ENCODE assay signal across 10 cellular contexts in genomic region chr10:15504101-15504840, GRCh38.
DNase-seq lines count a peak whose midpoint lies in the region; ATAC-seq and TF ChIP-seq lines count a peak whose summit lies in the region.
"Had no signal": no experiment of that assay in that cellular context is flagged by ENCODE, and none has a peak within 500 bp of the region (broad histone marks: within the 10 kb centered on the region; RNA-seq: fewer than 3 reads in every experiment).

No MANE protein-coding gene starts in this region.

- H3K4me1 ChIP-seq in mesodermal cell (ENCODE audit: control insufficient read depth, insufficient read depth, low read length, poor library complexity, severe bottlenecking) (peaks cover 8% of the 10 kb centered on the region), PC-3 (ENCODE audit: insufficient read depth, low read length) (no peaks in the 10 kb centered on the region)

- peaks cover 0 to 4% (median 4%) of the 10 kb centered on the region in 3 donors for H3K4me1 Mint-ChIP-seq in T-cell

- no peak overlapping the region for H2AFZ ChIP-seq in PC-3 (ENCODE audit: low read length)

- no peaks in the 10 kb centered on the region for H4K20me1 ChIP-seq in PC-3 (ENCODE audit: low read length)

- no peak overlapping the region for H3K4me3 Mint-ChIP-seq in T-cell

- BruUV-seq in PC-3 (replicated peaks; lab: Mats Ljungman, UMichigan) = no TSS peak

- 86 to 88% methylated on average over 7 to 9 of the region's 10 CpGs for WGBS in mesodermal cell (ENCODE audit: insufficient coverage in 2 of 2), 2 experiments

- ATAC-seq in GM19372 (IDR thresholded peaks at IDR 0.05; ENCODE audit: low read depth, unreplicated experiment) = peak; percentile 76
- ATAC-seq in PC-3 = no peak
- ATAC-seq in GM21528 (IDR thresholded peaks at IDR 0.05; ENCODE audit: low FRiP score, unreplicated experiment) = no peak
- ATAC-seq in T-cell (replicated peaks in 1 of 4) = no peak

- peaks cover 4% of the 10 kb centered on the region for H3K9me3 ChIP-seq in mesodermal cell (ENCODE audit: control insufficient read depth, low read length)
- H3K9me3 ChIP-seq in PC-3 (ENCODE audit: low read length) = no peaks in the 10 kb centered on the region

- H3K27ac ChIP-seq in mesodermal cell (ENCODE audit: low read depth, low read length, severe bottlenecking) (peak overlapping the region; percentile 67), PC-3 (ENCODE audit: low read length) (no peak overlapping the region)
- H3K27ac ChIP-seq: SK-N-MC had no signal

- H3K27me3 ChIP-seq in PC-3 (ENCODE audit: low read length) = peaks cover 7% of the 10 kb centered on the region; the same call in 1 of the 2 replicates

- no peaks in the 10 kb centered on the region for H3F3A ChIP-seq in PC-3 (ENCODE audit: low read length, unreplicated experiment)

- no peak overlapping the region for H3K27ac Mint-ChIP-seq in T-cell

- POLR2A ChIA-PET in PC-3 (lab: Charles Lee; ENCODE audit: unreplicated experiment) (no interaction called here), T-cell (lab: Charles Lee) (no interaction called here)

- H3K4me3 ChIP-seq in mesodermal cell (ENCODE audit: extremely low read depth, insufficient read depth, low read length, poor library complexity, severe bottlenecking) = no peak overlapping the region
- H3K4me3 ChIP-seq in PC-3 (ENCODE audit: low read length) = no peak overlapping the region
- H3K4me3 ChIP-seq: SK-N-MC had no signal

- DNase-seq in AG20443 (ENCODE audit: low spot score) = peak; percentile 74
- DNase-seq in amniotic stem cell (lab: John Stamatoyannopoulos, UW) = peak; percentile 21
- no peak for DNase-seq in stimulated activated CD4-positive, alpha-beta T cell treated with anti-CD3 and anti-CD28 coated beads, Interleukin-4, amount 100 ng/mL, for 4 hours
- DNase-seq in PC-3 = no peak
- no peak for DNase-seq in T-cell
- DNase-seq: NCI-H524 treated with DMSO at 0.1 percent for 48 hours had no signal

- no peaks in the 10 kb centered on the region for H3K9me2 ChIP-seq in PC-3 (replicated peaks; ENCODE audit: low read length)

- H3K36me3 ChIP-seq in mesodermal cell (ENCODE audit: control insufficient read depth, insufficient read depth, low read length) (no peaks in the 10 kb centered on the region), PC-3 (ENCODE audit: low read depth, low read length) (no peaks in the 10 kb centered on the region)

- H3K27me3 Mint-ChIP-seq in T-cell = peaks cover 50 to 54% of the 10 kb centered on the region in 2 donors

- H3K36me3 Mint-ChIP-seq in T-cell = no peaks in the 10 kb centered on the region

- CTCF ChIA-PET in PC-3 (lab: Charles Lee) = no interaction called here
- CTCF ChIA-PET in T-cell (lab: Charles Lee) = no interaction called here

- H3K4me2 ChIP-seq in PC-3 (ENCODE audit: low read length) = no peak overlapping the region

- intact Hi-C loops in PC-3 (cut with micrococcal nuclease) = no loop called here

- no peak overlapping the region for H3K9ac ChIP-seq in PC-3 (ENCODE audit: low read length)

- no peaks in the 10 kb centered on the region for H3K79me2 ChIP-seq in PC-3 (ENCODE audit: low read length)

- peaks cover 2 to 6% (median 5%) of the 10 kb centered on the region in 3 donors for H3K9me3 Mint-ChIP-seq in T-cell

- TF ChIP-seq CTCF in PC-3 (conservative IDR thresholded peaks at IDR 0.05; ENCODE audit: low read depth, low read length) = no peak

Comparison
In these comparisons a context has a peak if more than half of its experiments do, and no peak if none do; other contexts are left out.
1. DNase-seq: peak in AG20443 (single experiment) and amniotic stem cell (single experiment); none in stimulated activated CD4-positive, alpha-beta T cell treated with anti-CD3 and anti-CD28 coated beads, Interleukin-4, amount 100 ng/mL, for 4 hours (0 of 2), PC-3 (single experiment) and T-cell (0 of 34).